In genomic region chr6:1635305-1636010, GRCh38 we compare ENCODE assay signal across 17 cellular contexts. TPM values are rescaled to one million over a fixed set of nuclear protein-coding genes. Genes with fewer than 3 reads are reported as not detected.
"Had no signal": no experiment of that assay in that cellular context is flagged by ENCODE, and none has a peak within 500 bp of the region (broad histone marks: within the 10 kb centered on the region; RNA-seq: fewer than 3 reads in every experiment).

No MANE protein-coding gene starts in this region.

- H3K4me3 ChIP-seq: lower lobe of right lung, mucosa of descending colon, prostate gland, vagina had no signal

- H3K27ac Mint-ChIP-seq: activated CD4-positive, alpha-beta T cell treated with anti-CD3 and anti-CD28 coated beads, Interleukin-2, amount 10 ng/mL, durations not matched to agents 7 days and 5 days; activated T-helper 17 cell treated with anti-CD3 and anti-CD28 coated beads, Interleukin-2, amount 50 U/mL, for 72 hours; brain; naive thymus-derived CD8-positive, alpha-beta T cell; stimulated activated naive CD8-positive, alpha-beta T cell treated with anti-CD3 and anti-CD28 coated beads, Interleukin-15, Interleukin-2, amounts not matched to agents 100 ng/mL and 50 ng/mL, for 24 hours had no signal

- H3K9me3 Mint-ChIP-seq: activated CD4-positive, alpha-beta T cell treated with anti-CD3 and anti-CD28 coated beads, Interleukin-2, amount 10 ng/mL, durations not matched to agents 7 days and 5 days; activated T-helper 17 cell treated with anti-CD3 and anti-CD28 coated beads, Interleukin-2, amount 50 U/mL, for 72 hours; brain; naive thymus-derived CD8-positive, alpha-beta T cell; stimulated activated naive CD8-positive, alpha-beta T cell treated with anti-CD3 and anti-CD28 coated beads, Interleukin-15, Interleukin-2, amounts not matched to agents 100 ng/mL and 50 ng/mL, for 24 hours had no signal

- H3K36me3 Mint-ChIP-seq: brain had no signal

- DNase-seq: activated CD4-positive, alpha-beta T cell treated with anti-CD3 and anti-CD28 coated beads, Interleukin-2, amount 10 ng/mL, durations not matched to agents 7 days and 5 days; activated CD4-positive, CD25-positive, alpha-beta regulatory T cell; activated CD8-positive, alpha-beta memory T cell treated with anti-CD3 and anti-CD28 coated beads for 24 hours; activated naive CD4-positive, alpha-beta T cell treated with anti-CD3 and anti-CD28 coated beads, Interleukin-2, amount 50 U/mL, for 16 hours; cerebellar nuclear complex; foreskin keratinocyte; islet precursor cell; lower lobe of right lung; mucosa of descending colon; naive thymus-derived CD8-positive, alpha-beta T cell; stimulated activated CD4-positive, alpha-beta T cell treated with anti-CD3 and anti-CD28 coated beads, Interleukin-4, amount 100 ng/mL, for 1 hour; T-helper 2 cell had no signal

- H3K4me1 ChIP-seq: foreskin keratinocyte, lower lobe of right lung, prostate gland had no signal

- ATAC-seq: activated T-helper 17 cell treated with anti-CD3 and anti-CD28 coated beads, Interleukin-2, amount 50 U/mL, for 72 hours; foreskin keratinocyte; lower lobe of right lung; naive thymus-derived CD8-positive, alpha-beta T cell had no signal

- H3K9me3 ChIP-seq: lower lobe of right lung, mucosa of descending colon, prostate gland, vagina had no signal

- H3K4me1 Mint-ChIP-seq: activated CD4-positive, alpha-beta T cell treated with anti-CD3 and anti-CD28 coated beads, Interleukin-2, amount 10 ng/mL, durations not matched to agents 7 days and 5 days; activated T-helper 17 cell treated with anti-CD3 and anti-CD28 coated beads, Interleukin-2, amount 50 U/mL, for 72 hours; naive thymus-derived CD8-positive, alpha-beta T cell had no signal

- H3K27me3 Mint-ChIP-seq: activated CD4-positive, alpha-beta T cell treated with anti-CD3 and anti-CD28 coated beads, Interleukin-2, amount 10 ng/mL, durations not matched to agents 7 days and 5 days had no signal

- H3K27me3 ChIP-seq: foreskin keratinocyte, vagina had no signal

- H3K36me3 ChIP-seq: lower lobe of right lung, prostate gland, vagina had no signal

- H3K27ac ChIP-seq: foreskin keratinocyte, lower lobe of right lung, prostate gland, vagina had no signal

- H3K4me3 Mint-ChIP-seq: activated CD4-positive, alpha-beta T cell treated with anti-CD3 and anti-CD28 coated beads, Interleukin-2, amount 10 ng/mL, durations not matched to agents 7 days and 5 days; activated T-helper 17 cell treated with anti-CD3 and anti-CD28 coated beads, Interleukin-2, amount 50 U/mL, for 72 hours; brain; stimulated activated naive CD8-positive, alpha-beta T cell treated with anti-CD3 and anti-CD28 coated beads, Interleukin-15, Interleukin-2, amounts not matched to agents 100 ng/mL and 50 ng/mL, for 24 hours had no signal

RNA-seq across cellular contexts. Expression of gene FOXC1, which starts 25.7 kb away (rescaled TPM):
- total RNA-seq: activated CD4-positive, alpha-beta T cell treated with anti-CD3 and anti-CD28 coated beads, Interleukin-2, amount 10 ng/mL, durations not matched to agents 7 days and 5 days; activated T-helper 17 cell treated with anti-CD3 and anti-CD28 coated beads, Interleukin-2, amount 50 U/mL, for 72 hours; naive thymus-derived CD8-positive, alpha-beta T cell had no signal
- polyA plus RNA-seq: naive thymus-derived CD8-positive, alpha-beta T cell had no signal
